In genomic region chr5:136018814-136019777, GRCh38 we compare ENCODE assay signal across 1 cellular context.
TF ChIP-seq lines count a peak whose summit lies in the region.

No MANE protein-coding gene starts in this region.

TF ChIP-seq in SK-N-SH, 30 proteins besides CTCF, POLR2A, EP300 and RAD21 (continued from another document):
- TF ChIP-seq SMC3 (IDR thresholded peaks at IDR 0.05; ENCODE audit: low read depth, low read length) (peak; percentile 45; the same call in 1 of the 2 replicates), RXRA (IDR thresholded peaks at IDR 0.05; ENCODE audit: borderline replicate concordance, low read depth) (peak; percentile 89), MXI1 (IDR thresholded peaks at IDR 0.05; ENCODE audit: low read depth, low read length) (peak; percentile 98), POLR2AphosphoS5 (IDR thresholded peaks at IDR 0.05; ENCODE audit: low read depth, low read length) (peak; percentile 96), RFX5 (IDR thresholded peaks at IDR 0.05; ENCODE audit: low read length) (no peak), GATA2 (CRISPR knock-in tag; IDR thresholded peaks at IDR 0.05) (0 out of 2 replicates have a peak, but pooled peaks have one; percentile 29), IRF3 (IDR thresholded peaks at IDR 0.05; ENCODE audit: low read depth, low read length) (no peak), GABPA (IDR thresholded peaks at IDR 0.05; ENCODE audit: low read depth) (no peak; the same call in 1 of the 2 replicates), TEAD4 (IDR thresholded peaks at IDR 0.05; ENCODE audit: borderline replicate concordance, insufficient read depth) (peak; percentile 93), RCOR1 (IDR thresholded peaks at IDR 0.05; ENCODE audit: low read length) (peak; percentile 96), CHD2 (IDR thresholded peaks at IDR 0.05; ENCODE audit: low read length, partially characterized antibody) (peak; percentile 77), TAF1 (IDR thresholded peaks at IDR 0.05; ENCODE audit: borderline replicate concordance, low read depth, low read length) (no peak), FOSL2 (IDR thresholded peaks at IDR 0.05; ENCODE audit: borderline replicate concordance, low read depth) (peak; percentile 58; the same call in 1 of the 2 replicates), MEF2A (IDR thresholded peaks at IDR 0.05; ENCODE audit: borderline replicate concordance, low read depth) (peak; percentile 67; the same call in 1 of the 2 replicates), NFIC (IDR thresholded peaks at IDR 0.05; ENCODE audit: borderline replicate concordance) (peak; percentile 100), SIN3A (IDR thresholded peaks at IDR 0.05; ENCODE audit: borderline replicate concordance, low read depth, low read length) (peak; percentile 81)
- TF ChIP-seq, protein P1, sequence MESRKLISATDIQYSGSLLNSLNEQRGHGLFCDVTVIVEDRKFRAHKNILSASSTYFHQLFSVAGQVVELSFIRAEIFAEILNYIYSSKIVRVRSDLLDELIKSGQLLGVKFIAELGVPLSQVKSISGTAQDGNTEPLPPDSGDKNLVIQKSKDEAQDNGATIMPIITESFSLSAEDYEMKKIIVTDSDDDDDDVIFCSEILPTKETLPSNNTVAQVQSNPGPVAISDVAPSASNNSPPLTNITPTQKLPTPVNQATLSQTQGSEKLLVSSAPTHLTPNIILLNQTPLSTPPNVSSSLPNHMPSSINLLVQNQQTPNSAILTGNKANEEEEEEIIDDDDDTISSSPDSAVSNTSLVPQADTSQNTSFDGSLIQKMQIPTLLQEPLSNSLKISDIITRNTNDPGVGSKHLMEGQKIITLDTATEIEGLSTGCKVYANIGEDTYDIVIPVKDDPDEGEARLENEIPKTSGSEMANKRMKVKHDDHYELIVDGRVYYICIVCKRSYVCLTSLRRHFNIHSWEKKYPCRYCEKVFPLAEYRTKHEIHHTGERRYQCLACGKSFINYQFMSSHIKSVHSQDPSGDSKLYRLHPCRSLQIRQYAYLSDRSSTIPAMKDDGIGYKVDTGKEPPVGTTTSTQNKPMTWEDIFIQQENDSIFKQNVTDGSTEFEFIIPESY (IDR thresholded peaks at IDR 0.05; ENCODE audit: borderline replicate concordance, low read depth): peak; percentile 87
- TF ChIP-seq, protein P2, sequence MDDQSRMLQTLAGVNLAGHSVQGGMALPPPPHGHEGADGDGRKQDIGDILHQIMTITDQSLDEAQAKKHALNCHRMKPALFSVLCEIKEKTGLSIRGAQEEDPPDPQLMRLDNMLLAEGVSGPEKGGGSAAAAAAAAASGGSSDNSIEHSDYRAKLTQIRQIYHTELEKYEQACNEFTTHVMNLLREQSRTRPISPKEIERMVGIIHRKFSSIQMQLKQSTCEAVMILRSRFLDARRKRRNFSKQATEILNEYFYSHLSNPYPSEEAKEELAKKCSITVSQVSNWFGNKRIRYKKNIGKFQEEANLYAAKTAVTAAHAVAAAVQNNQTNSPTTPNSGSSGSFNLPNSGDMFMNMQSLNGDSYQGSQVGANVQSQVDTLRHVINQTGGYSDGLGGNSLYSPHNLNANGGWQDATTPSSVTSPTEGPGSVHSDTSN (IDR thresholded peaks at IDR 0.05): peak; percentile 96
